ENCODE assay signal across 8 cellular contexts in genomic region chr1:76330993-76331603, GRCh38.
DNase-seq lines count a peak whose midpoint lies in the region; ATAC-seq, FAIRE-seq and TF ChIP-seq lines count a peak whose summit lies in the region.

No MANE protein-coding gene starts in this region.

- H3K27me3 Mint-ChIP-seq in activated CD8-positive, alpha-beta memory T cell treated with anti-CD3 and anti-CD28 coated beads, Interleukin-2, amount 10 ng/mL, durations not matched to agents 7 days and 5 days: no peaks in the 10 kb centered on the region
- no peaks in the 10 kb centered on the region for H3K27me3 Mint-ChIP-seq in brain

- TF ChIP-seq POLR2A in H54 (IDR thresholded peaks at IDR 0.05; ENCODE audit: low read depth, low read length): no peak

- ATAC-seq in activated CD8-positive, alpha-beta memory T cell treated with anti-CD3 and anti-CD28 coated beads, Interleukin-2, amount 10 ng/mL, durations not matched to agents 7 days and 5 days: peak; percentile 64

- H3K4me1 Mint-ChIP-seq in activated CD8-positive, alpha-beta memory T cell treated with anti-CD3 and anti-CD28 coated beads, Interleukin-2, amount 10 ng/mL, durations not matched to agents 7 days and 5 days: no peaks in the 10 kb centered on the region
- H3K4me1 Mint-ChIP-seq in brain: peaks cover 28% of the 10 kb centered on the region

- H3K27ac Mint-ChIP-seq in activated CD8-positive, alpha-beta memory T cell treated with anti-CD3 and anti-CD28 coated beads, Interleukin-2, amount 10 ng/mL, durations not matched to agents 7 days and 5 days: no peak overlapping the region
- H3K27ac Mint-ChIP-seq in brain: peak overlapping the region in 1 of 5 experiments; percentile 50

- no peaks in the 10 kb centered on the region for H3K36me3 Mint-ChIP-seq in activated CD8-positive, alpha-beta memory T cell treated with anti-CD3 and anti-CD28 coated beads, Interleukin-2, amount 10 ng/mL, durations not matched to agents 7 days and 5 days
- H3K36me3 Mint-ChIP-seq in brain: no peaks in the 10 kb centered on the region

- CTCF ChIA-PET in activated CD8-positive, alpha-beta memory T cell treated with anti-CD3 and anti-CD28 coated beads, Interleukin-2, amount 10 ng/mL, durations not matched to agents 7 days and 5 days (lab: Charles Lee): interaction anchor here (0.8 to 1.8 kb wide), 7 partner anchors 9 to 810 kb away, joined by 3 to 9 read pairs (median 3); no protein-coding TSS in a partner anchor

- peak; percentile 71 to 82 for TF ChIP-seq CTCF in brain (conservative IDR thresholded peaks at IDR 0.05)

- H3K4me3 Mint-ChIP-seq in activated CD8-positive, alpha-beta memory T cell treated with anti-CD3 and anti-CD28 coated beads, Interleukin-2, amount 10 ng/mL, durations not matched to agents 7 days and 5 days: no peak overlapping the region
- H3K4me3 Mint-ChIP-seq in brain: no peak overlapping the region

- H3K9me3 Mint-ChIP-seq in activated CD8-positive, alpha-beta memory T cell treated with anti-CD3 and anti-CD28 coated beads, Interleukin-2, amount 10 ng/mL, durations not matched to agents 7 days and 5 days (ENCODE audit: low read depth): no peaks in the 10 kb centered on the region
- H3K9me3 Mint-ChIP-seq in brain: no peaks in the 10 kb centered on the region

- DNase-seq in activated CD8-positive, alpha-beta memory T cell treated with anti-CD3 and anti-CD28 coated beads, Interleukin-2, amount 10 ng/mL, durations not matched to agents 7 days and 5 days: peak; percentile 50
- no peak for DNase-seq in activated CD8-positive, alpha-beta memory T cell treated with anti-CD3 and anti-CD28 coated beads for 24 hours
- DNase-seq in H54 (ENCODE audit: insufficient read length, low spot score) (peak; percentile 12), Kasumi-1 (lab: John Stamatoyannopoulos, UW) (peak; percentile 59 to 71), RPMI7951 (ENCODE audit: low read depth) (peak; percentile 57), inferior parietal cortex (ENCODE audit: extremely low spot score) (peak; percentile 88)
- peak; percentile 16 for DNase-seq in stimulated activated CD4-positive, alpha-beta T cell treated with anti-CD3 and anti-CD28 coated beads, Interleukin-4, amount 100 ng/mL, for 1 hour

- peak; percentile 90 for FAIRE-seq in H54 (lab: Jason Lieb, UNC)
